Comparison of ENCODE assay signal across 8 cellular contexts in genomic region chr12:123150273-123150803, GRCh38. TPM values are rescaled to one million over a fixed set of nuclear protein-coding genes. Genes with fewer than 3 reads are reported as not detected.
DNase-seq lines count a peak whose midpoint lies in the region; ATAC-seq, FAIRE-seq and TF ChIP-seq lines count a peak whose summit lies in the region.

No MANE protein-coding gene starts in this region.

- ATAC-seq in GM19438 (IDR thresholded peaks at IDR 0.05; ENCODE audit: low read depth, unreplicated experiment), result peak; percentile 7

- no peaks in the 10 kb centered on the region for H3F3A ChIP-seq in OCI-LY1 (ENCODE audit: insufficient read depth, low read length)

- H3K9me3 ChIP-seq in OCI-LY1 (ENCODE audit: low read length), result no peaks in the 10 kb centered on the region
- no peaks in the 10 kb centered on the region for H3K9me3 ChIP-seq in iPS-18a (ENCODE audit: control insufficient read depth, low read depth, low read length)
- no peaks in the 10 kb centered on the region for H3K9me3 ChIP-seq in small intestine (ENCODE audit: control insufficient read depth, low read depth)

- FAIRE-seq in small intestine (lab: Jason Lieb, UNC), result no peak

- H3K9ac ChIP-seq in OCI-LY1 (ENCODE audit: low read length), result peak overlapping the region; percentile 100
- H3K9ac ChIP-seq in iPS-18a (ENCODE audit: low read length), result no peak overlapping the region

- H2AFZ ChIP-seq in ACC112 (ENCODE audit: low read length, unreplicated experiment), result peak overlapping the region; percentile 7
- H2AFZ ChIP-seq in OCI-LY1 (ENCODE audit: low read length), result no peak overlapping the region

- H3K27ac ChIP-seq in ACC112 (ENCODE audit: low read depth, low read length) (no peak overlapping the region), OCI-LY1 (ENCODE audit: low read depth, low read length, poor library complexity, severe bottlenecking) (peak overlapping the region; percentile 91), angular gyrus (ENCODE audit: low read depth, low read length) (peak overlapping the region; percentile 76), iPS-18a (ENCODE audit: low read length) (no peak overlapping the region), small intestine (ENCODE audit: low read depth in 1 of 2, low read length in 1 of 2) (peak overlapping the region; percentile 27 to 84)

- H3K4me3 ChIP-seq in ACC112 (ENCODE audit: low read depth, low read length) (peak overlapping the region; percentile 87), OCI-LY1 (ENCODE audit: low read depth, low read length, poor library complexity, severe bottlenecking) (peak overlapping the region; percentile 92), iPS-18a (ENCODE audit: low read length) (peak overlapping the region; percentile 58), small intestine (ENCODE audit: low read depth in 1 of 2, low read length in 2 of 2) (peak overlapping the region; percentile 67 to 80)

- no peaks in the 10 kb centered on the region for H3K36me3 ChIP-seq in ACC112 (ENCODE audit: insufficient read depth, low read length)
- H3K36me3 ChIP-seq in OCI-LY1 (ENCODE audit: insufficient read depth, low read length), result peaks cover 54% of the 10 kb centered on the region
- H3K36me3 ChIP-seq in iPS-18a (ENCODE audit: control insufficient read depth, low read depth, low read length), result no peaks in the 10 kb centered on the region
- H3K36me3 ChIP-seq in small intestine (ENCODE audit: control insufficient read depth in 2 of 2, insufficient read depth in 2 of 2, low read length in 2 of 2), result peaks cover 0 to 2% of the 10 kb centered on the region in 2 donors

- no peaks in the 10 kb centered on the region for H4K20me1 ChIP-seq in OCI-LY1 (ENCODE audit: insufficient read depth, low read length)

- TF ChIP-seq CTCF in OCI-LY1 (IDR thresholded peaks at IDR 0.05; ENCODE audit: low read length), result no peak

- H3K4me2 ChIP-seq in OCI-LY1 (ENCODE audit: low read length), result peak overlapping the region; percentile 71

- H3K9me2 ChIP-seq in OCI-LY1 (ENCODE audit: low read depth, low read length), result no peaks in the 10 kb centered on the region

- 0 to 1% (median 1%) methylated on average over 24 to 63 of the region's 63 CpGs for WGBS in small intestine, 3 donors

- H3K27me3 ChIP-seq in ACC112 (ENCODE audit: insufficient read depth, low read length) (no peaks in the 10 kb centered on the region), OCI-LY1 (ENCODE audit: insufficient read depth, low read length) (no peaks in the 10 kb centered on the region), iPS-18a (ENCODE audit: control insufficient read depth, insufficient read depth, low read length) (peaks cover 51% of the 10 kb centered on the region), small intestine (ENCODE audit: control insufficient read depth in 2 of 2, insufficient read depth in 2 of 2, low read length in 2 of 2) (no peaks in the 10 kb centered on the region)

- peaks cover 19% of the 10 kb centered on the region for H3K79me2 ChIP-seq in ACC112 (ENCODE audit: control insufficient read depth, insufficient read depth, low read length, unreplicated experiment)
- peaks cover 67% of the 10 kb centered on the region for H3K79me2 ChIP-seq in OCI-LY1 (ENCODE audit: insufficient read depth, low read length)

- DNase-seq in small intestine (no peak), DMS153 treated with DMSO at 0.1 percent for 48 hours (lab: John Stamatoyannopoulos, UW; ENCODE audit: unreplicated experiment) (no peak), AG20443 (ENCODE audit: low spot score) (no peak)

- H3K4me1 ChIP-seq in ACC112 (ENCODE audit: control insufficient read depth, insufficient read depth, low read length, unreplicated experiment) (peaks cover 15% of the 10 kb centered on the region), OCI-LY1 (ENCODE audit: insufficient read depth, low read length, severe bottlenecking) (peaks cover 70% of the 10 kb centered on the region), iPS-18a (ENCODE audit: control insufficient read depth, low read depth, low read length) (peaks cover 24% of the 10 kb centered on the region), small intestine (ENCODE audit: control insufficient read depth in 2 of 2, insufficient read depth in 1 of 2, low read depth in 1 of 2, low read length in 1 of 2) (peaks cover 2 to 4% of the 10 kb centered on the region in 2 donors)

RNA-seq across cellular contexts. Expression of gene PITPNM2, which starts 0.6 kb away (rescaled TPM):
- 1 to 10 TPM; 2.2 to 8.0 (median 2.9) TPM for polyA plus RNA-seq in small intestine

Comparison
In these comparisons a context has a peak if more than half of its experiments do, and no peak if none do; other contexts are left out.
1. H3K27ac ChIP-seq: peak in OCI-LY1 (single experiment), angular gyrus (single experiment) and small intestine (2 of 2); none in ACC112 (single experiment) and iPS-18a (single experiment).
2. Peak in every context shown above with its lines, with median percentiles within 50 percentile points of each other: H3K4me3 ChIP-seq.